In genomic region chr11:2419638-2420501, GRCh38 we compare ENCODE assay signal across 1 cellular context.
TF ChIP-seq lines count a peak whose summit lies in the region.

No MANE protein-coding gene starts in this region.

TF ChIP-seq in WTC11, 78 proteins besides CTCF, POLR2A, EP300 and RAD21 (continued from another document):
- TF ChIP-seq USF1 (CRISPR knock-in tag; IDR thresholded peaks at IDR 0.05), result no peak
- no peak for TF ChIP-seq MYBL2 (CRISPR knock-in tag; IDR thresholded peaks at IDR 0.05)
- TF ChIP-seq ZNF396 (CRISPR knock-in tag; IDR thresholded peaks at IDR 0.05; ENCODE audit: borderline replicate concordance), result no peak
- no peak for TF ChIP-seq FOXJ3 (CRISPR knock-in tag; IDR thresholded peaks at IDR 0.05; ENCODE audit: borderline replicate concordance)
